In genomic region chr9:92512622-92513021, GRCh38 we compare ENCODE assay signal across 18 cellular contexts. TPM values are rescaled to one million over a fixed set of nuclear protein-coding genes. Genes with fewer than 3 reads are reported as not detected.
"Had no signal": no experiment of that assay in that cellular context is flagged by ENCODE, and none has a peak within 500 bp of the region (broad histone marks: within the 10 kb centered on the region; RNA-seq: fewer than 3 reads in every experiment).

No MANE protein-coding gene starts in this region.

- H3K27me3 Mint-ChIP-seq: activated B cell treated with CpG ODN at 0.5 μM for 24 hours; activated CD4-positive, alpha-beta T cell treated with anti-CD3 and anti-CD28 coated beads, Interleukin-2, amount 10 ng/mL, durations not matched to agents 24 days and 14 days; brain; dendritic cell treated with granulocyte-macrophage colony-stimulating factor and Interleukin-4, amounts not matched to agents 40 ng/mL and 50 ng/mL, for 4 days; naive thymus-derived CD8-positive, alpha-beta T cell had no signal

- H3K9me3 ChIP-seq: lower lobe of right lung, neutrophil had no signal

- H3K27ac ChIP-seq: lower lobe of right lung, neutrophil had no signal

- H3K4me3 ChIP-seq: lower lobe of right lung had no signal

- H3K9me3 Mint-ChIP-seq: activated B cell treated with CpG ODN at 0.5 μM for 24 hours; activated CD4-positive, alpha-beta T cell treated with anti-CD3 and anti-CD28 coated beads, Interleukin-2, amount 10 ng/mL, durations not matched to agents 24 days and 14 days; brain; dendritic cell treated with granulocyte-macrophage colony-stimulating factor and Interleukin-4, amounts not matched to agents 40 ng/mL and 50 ng/mL, for 4 days; naive thymus-derived CD8-positive, alpha-beta T cell; T-helper 1 cell treated with Interleukin-12 subunit alpha and Interleukin-12 subunit beta and Interleukin-4 antibody, amounts not matched to agents 30 μg/mL and 1 μg/mL, for 36 hours had no signal

- H3K36me3 ChIP-seq: lower lobe of right lung, neutrophil had no signal

- H3K27ac Mint-ChIP-seq: activated B cell treated with CpG ODN at 0.5 μM for 24 hours; activated CD4-positive, alpha-beta T cell treated with anti-CD3 and anti-CD28 coated beads, Interleukin-2, amount 10 ng/mL, durations not matched to agents 24 days and 14 days; brain; dendritic cell treated with granulocyte-macrophage colony-stimulating factor and Interleukin-4, amounts not matched to agents 40 ng/mL and 50 ng/mL, for 4 days; naive thymus-derived CD8-positive, alpha-beta T cell; T-helper 1 cell treated with Interleukin-12 subunit alpha and Interleukin-12 subunit beta and Interleukin-4 antibody, amounts not matched to agents 30 μg/mL and 1 μg/mL, for 36 hours had no signal

- DNase-seq: activated B cell treated with CpG ODN at 0.5 μM for 24 hours; activated CD4-positive, alpha-beta T cell treated with anti-CD3 and anti-CD28 coated beads, Interleukin-2, amount 10 ng/mL, durations not matched to agents 24 days and 14 days; activated CD8-positive, alpha-beta memory T cell treated with anti-CD3 and anti-CD28 coated beads, Interleukin-2, amount 50 U/mL, for 48 hours; central memory CD4-positive, alpha-beta T cell; effector memory CD4-positive, alpha-beta T cell; foreskin melanocyte; head of caudate nucleus; left cardiac atrium; lower lobe of right lung; naive thymus-derived CD8-positive, alpha-beta T cell; retina; SHP77 treated with DMSO at 0.1 percent for 48 hours; stimulated activated CD4-positive, alpha-beta T cell treated with anti-CD3 and anti-CD28 coated beads, Interleukin-4, amount 100 ng/mL, for 4 hours had no signal

- H3K27me3 ChIP-seq: neutrophil had no signal

- H3K4me1 ChIP-seq: lower lobe of right lung had no signal

- H3K36me3 Mint-ChIP-seq: brain; naive thymus-derived CD8-positive, alpha-beta T cell had no signal

- H3K4me3 Mint-ChIP-seq: activated B cell treated with CpG ODN at 0.5 μM for 24 hours; activated CD4-positive, alpha-beta T cell treated with anti-CD3 and anti-CD28 coated beads, Interleukin-2, amount 10 ng/mL, durations not matched to agents 24 days and 14 days; brain; dendritic cell treated with granulocyte-macrophage colony-stimulating factor and Interleukin-4, amounts not matched to agents 40 ng/mL and 50 ng/mL, for 4 days; naive thymus-derived CD8-positive, alpha-beta T cell; T-helper 1 cell treated with Interleukin-12 subunit alpha and Interleukin-12 subunit beta and Interleukin-4 antibody, amounts not matched to agents 30 μg/mL and 1 μg/mL, for 36 hours had no signal

RNA-seq across cellular contexts. Expression of gene ECM2, which starts 23.2 kb away (rescaled TPM):
- total RNA-seq: activated B cell treated with CpG ODN at 0.5 μM for 24 hours; activated CD4-positive, alpha-beta T cell treated with anti-CD3 and anti-CD28 coated beads, Interleukin-2, amount 10 ng/mL, durations not matched to agents 24 days and 14 days; naive thymus-derived CD8-positive, alpha-beta T cell had no signal
- polyA plus RNA-seq: naive thymus-derived CD8-positive, alpha-beta T cell had no signal

RNA-seq across cellular contexts. Expression of gene ASPN, which starts 30.3 kb away (rescaled TPM):
- total RNA-seq: activated B cell treated with CpG ODN at 0.5 μM for 24 hours; activated CD4-positive, alpha-beta T cell treated with anti-CD3 and anti-CD28 coated beads, Interleukin-2, amount 10 ng/mL, durations not matched to agents 24 days and 14 days; mononuclear cell; naive thymus-derived CD8-positive, alpha-beta T cell had no signal
- polyA plus RNA-seq: naive thymus-derived CD8-positive, alpha-beta T cell had no signal
